Comparison of ENCODE assay signal across 8 cellular contexts in the genomic region with DNA sequence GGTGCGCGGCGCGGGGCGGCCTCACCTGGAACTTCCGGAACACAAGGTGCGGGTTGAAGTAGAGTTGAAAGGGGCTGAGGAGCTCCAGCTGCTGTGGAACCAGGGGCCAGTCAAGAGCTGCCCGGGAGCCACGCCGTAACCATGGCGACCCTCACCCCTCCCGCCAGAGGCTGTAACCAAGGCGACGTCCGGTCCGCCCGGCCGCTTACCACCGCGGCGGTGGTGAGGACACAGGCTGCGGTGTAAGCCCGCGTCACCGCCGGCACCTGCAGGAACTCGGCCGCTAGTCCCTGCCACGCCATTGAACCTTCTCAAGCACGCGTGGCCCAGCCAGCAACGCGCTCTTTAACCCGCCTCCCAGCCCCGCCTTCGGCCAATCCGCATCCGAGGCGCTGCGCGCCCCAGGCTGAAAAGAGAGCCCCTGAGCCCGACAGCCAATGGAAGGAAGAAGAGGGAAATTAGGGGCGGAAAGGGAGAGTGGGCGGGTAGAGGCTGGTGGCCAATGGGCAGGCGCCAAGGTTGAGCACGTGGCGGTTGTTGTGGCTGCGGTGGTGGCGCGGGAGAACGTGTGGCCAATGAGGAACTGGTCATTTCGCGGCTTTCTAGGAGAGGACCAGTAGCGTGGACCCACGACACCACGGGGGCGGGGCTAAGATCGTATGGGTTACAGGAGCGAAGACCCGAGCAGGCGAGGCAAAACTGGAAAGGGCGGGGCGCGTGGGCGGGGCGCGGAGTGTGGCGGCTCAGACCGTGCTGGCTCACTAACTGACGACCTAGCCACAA. TPM values are rescaled to one million over a fixed set of nuclear protein-coding genes. Genes with fewer than 3 reads are reported as not detected.
DNase-seq lines count a peak whose midpoint lies in the region; ATAC-seq and TF ChIP-seq lines count a peak whose summit lies in the region.

TSS of gene DERL3 (minus strand) at position 321 of the 783 bp plus-strand sequence. CDS start at position 302, 19 bp downstream.

- peaks cover 29% of the 10 kb centered on the region for H3K79me2 ChIP-seq in KMS-11 (ENCODE audit: insufficient read depth, low read depth)

- peak within 1 kb of the TSS; percentile 85 for H3K9ac ChIP-seq in KMS-11

- H3K27me3 Mint-ChIP-seq in naive thymus-derived CD4-positive, alpha-beta T cell: peaks cover 0 to 7% (median 0%) of the 10 kb centered on the region in 5 donors

- H3K4me3 ChIP-seq in KMS-11 (IDR thresholded peaks at IDR 0.05; ENCODE audit: insufficient read depth, low read depth, low read length): no peak within 1 kb of the TSS
- H3K4me3 ChIP-seq in Peyer's patch: peak within 1 kb of the TSS; percentile 43 to 65 (median 55)
- H3K4me3 ChIP-seq in fibroblast of mammary gland (ENCODE audit: control insufficient read depth, low read depth, low read length): peak within 1 kb of the TSS; percentile 23
- peak within 1 kb of the TSS; percentile 70 for H3K4me3 ChIP-seq in naive thymus-derived CD4-positive, alpha-beta T cell (ENCODE audit: low read length)

- no peaks in the 10 kb centered on the region for H4K20me1 ChIP-seq in KMS-11 (ENCODE audit: insufficient read depth)

- no peaks in the 10 kb centered on the region for H3K36me3 ChIP-seq in KMS-11 (ENCODE audit: insufficient read depth)
- peaks cover 0 to 13% (median 0%) of the 10 kb centered on the region in 3 donors for H3K36me3 ChIP-seq in Peyer's patch
- peaks cover 0 to 22% (median 0%) of the 10 kb centered on the region in 3 experiments for H3K36me3 ChIP-seq in naive thymus-derived CD4-positive, alpha-beta T cell (ENCODE audit: control insufficient read depth in 2 of 3, insufficient read depth in 3 of 3, low read length in 3 of 3)

- TF ChIP-seq CTCF in KMS-11 (conservative IDR thresholded peaks at IDR 0.05; ENCODE audit: low read depth, low read length) (no peak), Peyer's patch (IDR thresholded peaks at IDR 0.05) (no peak), fibroblast of mammary gland (conservative IDR thresholded peaks at IDR 0.05; ENCODE audit: control insufficient read depth, insufficient read depth, low read depth, low read length) (no peak)

- CTCF ChIA-PET in naive thymus-derived CD4-positive, alpha-beta T cell (lab: Charles Lee): interaction anchor here (0.6 kb wide), 1 partner anchor 26 kb away, joined by 3 read pairs; no protein-coding TSS in a partner anchor

- peak within 1 kb of the TSS; percentile 43 to 97 (median 87) for H3K27ac Mint-ChIP-seq in naive thymus-derived CD4-positive, alpha-beta T cell
- peak within 1 kb of the TSS; percentile 96 for H3K27ac Mint-ChIP-seq in stimulated activated effector memory CD8-positive, alpha-beta T cell treated with anti-CD3 and anti-CD28 coated beads, Interleukin-12 subunit alpha, Interleukin-12 subunit beta, amount 100 ng/mL, for 72 hours

- H3K4me1 ChIP-seq in KMS-11 (ENCODE audit: low read depth, poor library complexity, severe bottlenecking): peaks cover 67% of the 10 kb centered on the region
- H3K4me1 ChIP-seq in Peyer's patch: peaks cover 0 to 26% (median 15%) of the 10 kb centered on the region in 4 donors
- H3K4me1 ChIP-seq in naive thymus-derived CD4-positive, alpha-beta T cell (ENCODE audit: control insufficient read depth in 2 of 2, insufficient read depth in 2 of 2, low read length in 2 of 2): peaks cover 4 to 5% of the 10 kb centered on the region in 2 donors

- H3K4me1 Mint-ChIP-seq in naive thymus-derived CD4-positive, alpha-beta T cell: peaks cover 12 to 26% (median 20%) of the 10 kb centered on the region in 7 donors
- peaks cover 29% of the 10 kb centered on the region for H3K4me1 Mint-ChIP-seq in stimulated activated effector memory CD8-positive, alpha-beta T cell treated with anti-CD3 and anti-CD28 coated beads, Interleukin-12 subunit alpha, Interleukin-12 subunit beta, amount 100 ng/mL, for 72 hours

- TF ChIP-seq POLR2A in Peyer's patch (IDR thresholded peaks at IDR 0.05): no peak

- intact Hi-C loops in naive thymus-derived CD4-positive, alpha-beta T cell (cut with micrococcal nuclease): loop anchor here (1.0 to 2.0 kb wide), 10 partner anchors 18 to 716 kb away; partner anchors contain the start of genes MIF (in 2 of the 2), GUCD1 (in 1 of the 2), SLC2A11 (in 1 of the 2) and SNRPD3 (in 1 of the 2)

- H3K27ac ChIP-seq in KMS-11 (peak within 1 kb of the TSS; percentile 73), Peyer's patch (peak within 1 kb of the TSS in 3 of 4 donors; percentile 34 to 85 (median 61))
- H3K27ac ChIP-seq in naive thymus-derived CD4-positive, alpha-beta T cell (ENCODE audit: low read depth, low read length): peak within 1 kb of the TSS; percentile 51

- POLR2A ChIA-PET in naive thymus-derived CD4-positive, alpha-beta T cell (lab: Charles Lee): interaction anchor here (1.1 kb wide), 1 partner anchor 55 kb away, joined by 3 read pairs; the partner anchor contains the start of gene MIF

- no peak within 1 kb of the TSS for H2AFZ ChIP-seq in KMS-11 (ENCODE audit: low read depth)

- no peaks in the 10 kb centered on the region for H3K9me3 ChIP-seq in Peyer's patch
- H3K9me3 ChIP-seq in naive thymus-derived CD4-positive, alpha-beta T cell (ENCODE audit: control insufficient read depth in 2 of 3, low read length in 3 of 3): no peaks in the 10 kb centered on the region

- H3K9me3 Mint-ChIP-seq in naive thymus-derived CD4-positive, alpha-beta T cell: no peaks in the 10 kb centered on the region
- H3K9me3 Mint-ChIP-seq in stimulated activated effector memory CD8-positive, alpha-beta T cell treated with anti-CD3 and anti-CD28 coated beads, Interleukin-12 subunit alpha, Interleukin-12 subunit beta, amount 100 ng/mL, for 72 hours: no peaks in the 10 kb centered on the region

- H3K27me3 ChIP-seq in KMS-11 (ENCODE audit: insufficient read depth, low read depth) (no peaks in the 10 kb centered on the region), Peyer's patch (no peaks in the 10 kb centered on the region)
- no peaks in the 10 kb centered on the region for H3K27me3 ChIP-seq in naive thymus-derived CD4-positive, alpha-beta T cell (ENCODE audit: control insufficient read depth in 2 of 2, insufficient read depth in 2 of 2, low read length in 2 of 2)

- DNase-seq in DMS 273 treated with DMSO at 0.1 percent for 48 hours (lab: John Stamatoyannopoulos, UW): peak; percentile 95
- DNase-seq in Peyer's patch: peak; percentile 99 to 100 (median 100)
- peak; percentile 89 for DNase-seq in activated T-helper 1 cell treated with anti-CD3 and anti-CD28 coated beads, Interleukin-2, amount 50 U/mL, for 16 hours (ENCODE audit: low read depth in 1 of 2, low spot score in 1 of 2)
- peak; percentile 96 for DNase-seq in fibroblast of mammary gland (ENCODE audit: low read depth)
- DNase-seq in naive thymus-derived CD4-positive, alpha-beta T cell: peak; percentile 80 to 97 (median 92)
- DNase-seq in stimulated activated effector memory CD8-positive, alpha-beta T cell treated with anti-CD3 and anti-CD28 coated beads, Interleukin-12 subunit alpha, Interleukin-12 subunit beta, amount 100 ng/mL, for 72 hours (ENCODE audit: low spot score in 2 of 2): peak; percentile 92 to 98

- peak; percentile 83 for ATAC-seq in GM21576 (IDR thresholded peaks at IDR 0.05; ENCODE audit: unreplicated experiment)
- ATAC-seq in naive thymus-derived CD4-positive, alpha-beta T cell: peak; percentile 94
- ATAC-seq in stimulated activated effector memory CD8-positive, alpha-beta T cell treated with anti-CD3 and anti-CD28 coated beads, Interleukin-12 subunit alpha, Interleukin-12 subunit beta, amount 100 ng/mL, for 72 hours: peak; percentile 88

- peak within 1 kb of the TSS; percentile 76 for H3K4me2 ChIP-seq in KMS-11

- H3K36me3 Mint-ChIP-seq in naive thymus-derived CD4-positive, alpha-beta T cell: peaks cover 0 to 1% (median 0%) of the 10 kb centered on the region in 5 donors
- peaks cover 38% of the 10 kb centered on the region for H3K36me3 Mint-ChIP-seq in stimulated activated effector memory CD8-positive, alpha-beta T cell treated with anti-CD3 and anti-CD28 coated beads, Interleukin-12 subunit alpha, Interleukin-12 subunit beta, amount 100 ng/mL, for 72 hours

- peak within 1 kb of the TSS; percentile 81 to 96 (median 93) for H3K4me3 Mint-ChIP-seq in naive thymus-derived CD4-positive, alpha-beta T cell
- H3K4me3 Mint-ChIP-seq in stimulated activated effector memory CD8-positive, alpha-beta T cell treated with anti-CD3 and anti-CD28 coated beads, Interleukin-12 subunit alpha, Interleukin-12 subunit beta, amount 100 ng/mL, for 72 hours: peak within 1 kb of the TSS; percentile 96

RNA-seq across cellular contexts. Expression of gene DERL3, which starts in this region (rescaled TPM):
- total RNA-seq in Peyer's patch: 10 to 100 TPM in 1 of 4 donors, 1 to 10 TPM in 3; 1.1 to 17.3 (median 3.4) TPM
- total RNA-seq in naive thymus-derived CD4-positive, alpha-beta T cell: 10 to 100 TPM in 1 of 5 experiments, 1 to 10 TPM in 4; 1.6 to 16.2 (median 6.5) TPM
- not detected for polyA plus RNA-seq in naive thymus-derived CD4-positive, alpha-beta T cell
